8 cellular contexts compared by ENCODE assay signal in the genomic region with DNA sequence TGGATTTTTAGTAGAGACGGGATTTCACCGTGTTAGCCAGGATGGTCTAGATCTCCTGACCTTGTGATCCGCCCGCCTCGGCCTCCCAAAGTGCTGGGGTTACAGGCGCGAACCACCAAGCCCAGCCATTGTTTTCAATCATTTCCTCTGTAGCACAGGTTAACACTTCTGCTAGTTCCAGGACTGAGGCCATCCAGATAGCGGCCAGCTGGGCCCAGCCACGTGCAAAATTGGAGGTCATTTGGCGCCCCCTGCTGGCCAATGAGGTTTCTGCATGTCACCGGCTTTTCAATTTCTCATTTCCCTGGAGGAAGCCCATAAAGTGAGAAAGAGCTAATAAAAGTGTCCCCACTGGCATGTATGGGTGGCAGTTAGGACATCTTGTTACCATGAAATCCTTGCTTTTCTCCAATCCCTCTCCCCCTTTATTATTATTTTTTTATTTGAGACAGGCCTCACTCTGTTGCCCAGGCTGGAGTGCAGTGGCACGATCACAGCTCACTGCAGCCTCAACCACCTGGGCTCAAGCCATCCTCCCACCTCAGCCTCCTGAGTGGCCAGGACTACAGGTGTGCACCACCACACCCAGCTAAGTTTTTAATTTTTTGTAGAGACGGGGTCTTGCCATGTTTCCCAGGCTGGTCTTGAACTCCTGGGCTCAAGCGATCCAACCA. TPM values are rescaled to one million over a fixed set of nuclear protein-coding genes. Genes with fewer than 3 reads are reported as not detected.
DNase-seq lines count a peak whose midpoint lies in the region; ATAC-seq and TF ChIP-seq lines count a peak whose summit lies in the region.
"Not testable (repeated sequence)": the region's sequence is repeated elsewhere in the genome, so short reads cannot be mapped to it uniquely, and the experiment has no call there.

No MANE protein-coding gene starts in this region.

- not testable (repeated sequence) for H2AFZ ChIP-seq in OCI-LY3 (ENCODE audit: low read depth, low read length)

- not testable (repeated sequence) for H3K4me1 ChIP-seq in OCI-LY3 (ENCODE audit: low read length); left lung

- ATAC-seq in GM18909 (IDR thresholded peaks at IDR 0.05; ENCODE audit: poor library complexity, unreplicated experiment) (peak; percentile 70), left lung (peak; percentile 96)

- H4K20me1 ChIP-seq in OCI-LY3 (ENCODE audit: insufficient read depth, low read length) = not testable (repeated sequence)

- not testable (repeated sequence) for H3K79me2 ChIP-seq in OCI-LY3 (ENCODE audit: low read length)

- not testable (repeated sequence) for H3K4me3 ChIP-seq in OCI-LY3 (ENCODE audit: low read length); left lung

- intact Hi-C loops in left lung (cut with DNase I) = loop anchor here (2.0 to 10.0 kb wide), 3 partner anchors 115 to 635 kb away; no protein-coding TSS in a partner anchor

- not testable (repeated sequence) for H3K4me2 ChIP-seq in OCI-LY3 (ENCODE audit: low read length)

- not testable (repeated sequence) for H3K9me3 ChIP-seq in OCI-LY3 (ENCODE audit: insufficient read depth, low read length); left lung

- DNase-seq in AG08396 (ENCODE audit: low spot score) (peak; percentile 90), Kasumi-1 (lab: John Stamatoyannopoulos, UW) (peak; percentile 78 to 86), dermis microvascular lymphatic vessel endothelial cell (ENCODE audit: low read depth in 2 of 2) (peak; percentile 56 to 72), left lung (peak; percentile 80 to 94)
- DNase-seq in activated CD8-positive, alpha-beta memory T cell treated with anti-CD3 and anti-CD28 coated beads for 24 hours = peak; percentile 96
- peak; percentile 84 to 86 for DNase-seq in stimulated activated CD4-positive, alpha-beta T cell treated with anti-CD3 and anti-CD28 coated beads, Interleukin-2, amount 100 ng/mL, for 24 hours

- TF ChIP-seq CTCF in OCI-LY3 (IDR thresholded peaks at IDR 0.05; ENCODE audit: low read depth, low read length) (peak; percentile 84), left lung (IDR thresholded peaks at IDR 0.05) (peak; percentile 91 to 93)

- not testable (repeated sequence) for H3K9ac ChIP-seq in OCI-LY3 (ENCODE audit: low read length)

- H3K36me3 ChIP-seq in OCI-LY3 (replicated peaks; ENCODE audit: low read depth, low read length); left lung: not testable (repeated sequence)

- peaks cover 44% of the 10 kb centered on the region for H3K27me3 ChIP-seq in OCI-LY3 (ENCODE audit: low read depth, low read length)
- not testable (repeated sequence) for H3K27me3 ChIP-seq in left lung

- H3K27ac ChIP-seq in OCI-LY3 (ENCODE audit: low read length); left lung: not testable (repeated sequence)

RNA-seq across cellular contexts. Expression of gene CDC42EP4, which starts 58.2 kb away (rescaled TPM):
- 5.9 and 7.2 TPM in 2 replicates for total RNA-seq in dermis microvascular lymphatic vessel endothelial cell
- total RNA-seq in left lung = 10 to 100 TPM; 30.2 to 48.6 TPM
